8 cellular contexts compared by ENCODE assay signal in the genomic region with DNA sequence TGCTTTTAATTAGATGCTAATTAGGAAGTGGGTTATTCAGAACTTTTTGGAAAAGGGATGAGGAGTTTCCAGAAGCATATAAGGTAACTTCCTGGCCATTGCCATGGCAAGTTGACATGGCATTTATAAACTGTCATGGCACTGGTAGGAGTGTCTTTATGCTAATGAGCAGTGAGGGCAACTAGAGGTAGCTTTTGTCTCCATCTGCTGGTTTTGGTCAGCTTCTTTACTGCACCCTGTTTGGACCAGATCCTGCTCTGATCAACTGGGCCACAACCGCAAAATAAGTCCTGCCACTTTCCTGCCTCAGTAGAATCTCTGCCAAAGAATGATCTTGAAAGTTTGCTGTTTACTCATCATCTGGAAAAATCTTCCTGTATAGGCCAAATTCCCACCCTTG.
DNase-seq lines count a peak whose midpoint lies in the region; ATAC-seq and TF ChIP-seq lines count a peak whose summit lies in the region.
"Not testable (repeated sequence)": the region's sequence is repeated elsewhere in the genome, so short reads cannot be mapped to it uniquely, and the experiment has no call there.

No MANE protein-coding gene starts in this region.

- H3K9me3 ChIP-seq in IMR-90 (ENCODE audit: control insufficient read depth, insufficient read depth, low read length); T-helper 17 cell (ENCODE audit: control insufficient read depth, low read length, poor library complexity, severe bottlenecking); upper lobe of right lung: not testable (repeated sequence)

- TF ChIP-seq POLR2A in IMR-90 (IDR thresholded peaks at IDR 0.05; ENCODE audit: low read depth, low read length) = not testable (repeated sequence)

- H3K36me3 ChIP-seq in IMR-90 (ENCODE audit: control insufficient read depth, insufficient read depth, low read length); upper lobe of right lung: not testable (repeated sequence)

- H3K9ac ChIP-seq in IMR-90 (ENCODE audit: low read depth, low read length) = not testable (repeated sequence)

- not testable (repeated sequence) for H2BK120ac ChIP-seq in IMR-90 (ENCODE audit: low read depth, low read length)

- TF ChIP-seq RAD21 in IMR-90 (IDR thresholded peaks at IDR 0.05; ENCODE audit: low read length) = not testable (repeated sequence)

- not testable (repeated sequence) for H3K79me1 ChIP-seq in IMR-90 (ENCODE audit: low read depth in 1 of 2, low read length in 2 of 2)

- H3K27ac ChIP-seq in IMR-90 (ENCODE audit: insufficient read depth, low read length); upper lobe of right lung: not testable (repeated sequence)

- not testable (repeated sequence) for H2BK5ac ChIP-seq in IMR-90 (ENCODE audit: low read depth, low read length, poor library complexity, severe bottlenecking)

- not testable (repeated sequence) for H3K4ac ChIP-seq in IMR-90 (ENCODE audit: low read depth, low read length)

- DNase-seq in IMR-90; T-helper 17 cell; activated naive CD8-positive, alpha-beta T cell treated with anti-CD3 and anti-CD28 coated beads, Interleukin-2, amount 10 ng/mL, durations not matched to agents 7 days and 5 days; Right ventricle myocardium superior; naive B cell; upper lobe of right lung: not testable (repeated sequence)

- dilution Hi-C loops in IMR-90 (cut with HindIII; ENCODE audit: low sequenced_read_pairs, unreplicated experiment) = not testable (repeated sequence)

- not testable (repeated sequence) for H3K56ac ChIP-seq in IMR-90 (ENCODE audit: extremely low read depth, insufficient read depth, low read length)

- not testable (repeated sequence) for H4K20me1 ChIP-seq in IMR-90 (ENCODE audit: insufficient read depth, low read length)

- H2AK9ac ChIP-seq in IMR-90 (replicated peaks; ENCODE audit: low read depth, low read length, poor library complexity) = not testable (repeated sequence)

- H3K27ac Mint-ChIP-seq in T-helper 17 cell; activated naive CD8-positive, alpha-beta T cell treated with anti-CD3 and anti-CD28 coated beads, Interleukin-2, amount 10 ng/mL, durations not matched to agents 7 days and 5 days; naive B cell: not testable (repeated sequence)

- ATAC-seq in GM18511 (IDR thresholded peaks at IDR 0.05; ENCODE audit: unreplicated experiment) (peak; percentile 82), HG02623 (IDR thresholded peaks at IDR 0.05; ENCODE audit: unreplicated experiment) (peak; percentile 50), IMR-90 (ENCODE audit: low read depth) (peak; percentile 72), T-helper 17 cell (peak; percentile 99), Right ventricle myocardium superior (ENCODE audit: poor library complexity) (peak; percentile 68), naive B cell (ENCODE audit: low read depth in 2 of 2) (peak; percentile 96 to 100), upper lobe of right lung (peak; percentile 95)
- peak; percentile 95 for ATAC-seq in activated naive CD8-positive, alpha-beta T cell treated with anti-CD3 and anti-CD28 coated beads, Interleukin-2, amount 10 ng/mL, durations not matched to agents 7 days and 5 days (ENCODE audit: low read depth)

- TF ChIP-seq CTCF in IMR-90 (conservative IDR thresholded peaks at IDR 0.05; ENCODE audit: low read depth, low read length); upper lobe of right lung (IDR thresholded peaks at IDR 0.05): not testable (repeated sequence)

- H4K5ac ChIP-seq in IMR-90 (ENCODE audit: low read depth, low read length) = not testable (repeated sequence)

- H3K36me3 Mint-ChIP-seq in T-helper 17 cell (ENCODE audit: low read depth); activated naive CD8-positive, alpha-beta T cell treated with anti-CD3 and anti-CD28 coated beads, Interleukin-2, amount 10 ng/mL, durations not matched to agents 7 days and 5 days; naive B cell: not testable (repeated sequence)

- no CpG with 5 or more reads among the region's 1 CpG for WGBS in IMR-90 (ENCODE audit: extremely low coverage in 2 of 2, insufficient read length in 1 of 2), 2 experiments

- not testable (repeated sequence) for H3K4me3 Mint-ChIP-seq in T-helper 17 cell; activated naive CD8-positive, alpha-beta T cell treated with anti-CD3 and anti-CD28 coated beads, Interleukin-2, amount 10 ng/mL, durations not matched to agents 7 days and 5 days; naive B cell

- intact Hi-C loops in IMR-90 (cut with micrococcal nuclease); Right ventricle myocardium superior (cut with DNase I); upper lobe of right lung (cut with DNase I): not testable (repeated sequence)

- in situ Hi-C loops in IMR-90 (cut with MboI; ENCODE audit: low sequenced_read_pairs) = not testable (repeated sequence)

- not testable (repeated sequence) for H3K23ac ChIP-seq in IMR-90 (ENCODE audit: low read depth, low read length)

- not testable (repeated sequence) for H3K9me1 ChIP-seq in IMR-90 (ENCODE audit: insufficient read depth, low read length)

- H3K4me1 Mint-ChIP-seq in T-helper 17 cell; activated naive CD8-positive, alpha-beta T cell treated with anti-CD3 and anti-CD28 coated beads, Interleukin-2, amount 10 ng/mL, durations not matched to agents 7 days and 5 days; naive B cell: not testable (repeated sequence)

- BruUV-seq in IMR-90 (replicated peaks; lab: Mats Ljungman, UMichigan) = not testable (repeated sequence)

- H3K27me3 ChIP-seq in IMR-90 (ENCODE audit: control insufficient read depth, insufficient read depth, low read length); upper lobe of right lung: not testable (repeated sequence)

- not testable (repeated sequence) for H2AK5ac ChIP-seq in IMR-90 (ENCODE audit: low read depth, low read length)

- H2BK20ac ChIP-seq in IMR-90 (ENCODE audit: low read depth, low read length) = not testable (repeated sequence)

- not testable (repeated sequence) for H3K4me1 ChIP-seq in IMR-90 (ENCODE audit: control insufficient read depth, insufficient read depth, low read length); upper lobe of right lung

- H3K14ac ChIP-seq in IMR-90 (replicated peaks; ENCODE audit: low read depth, low read length) = not testable (repeated sequence)

- not testable (repeated sequence) for H2BK15ac ChIP-seq in IMR-90 (ENCODE audit: low read depth, low read length)

- CTCF ChIA-PET in IMR-90 (lab: Yijun Ruan, JAX) = not testable (repeated sequence)

- H3K27me3 Mint-ChIP-seq in T-helper 17 cell; activated naive CD8-positive, alpha-beta T cell treated with anti-CD3 and anti-CD28 coated beads, Interleukin-2, amount 10 ng/mL, durations not matched to agents 7 days and 5 days; naive B cell: not testable (repeated sequence)

- H4K91ac ChIP-seq in IMR-90 (ENCODE audit: insufficient read depth, low read depth, low read length) = not testable (repeated sequence)

- not testable (repeated sequence) for H4K8ac ChIP-seq in IMR-90 (ENCODE audit: low read depth in 2 of 2, low read length in 2 of 2)

- not testable (repeated sequence) for H2AFZ ChIP-seq in IMR-90 (replicated peaks; ENCODE audit: low read length, poor library complexity)

- not testable (repeated sequence) for H3K4me2 ChIP-seq in IMR-90 (ENCODE audit: low read depth, low read length)

- not testable (repeated sequence) for H3K18ac ChIP-seq in IMR-90 (ENCODE audit: low read depth, low read length)

- not testable (repeated sequence) for H3K4me3 ChIP-seq in IMR-90 (ENCODE audit: insufficient read depth, low read depth, low read length); upper lobe of right lung

- POLR2A ChIA-PET in IMR-90 (lab: Charles Lee; ENCODE audit: unreplicated experiment); activated naive CD8-positive, alpha-beta T cell treated with anti-CD3 and anti-CD28 coated beads, Interleukin-2, amount 10 ng/mL, durations not matched to agents 7 days and 5 days (lab: Charles Lee): not testable (repeated sequence)

- H3K9me3 Mint-ChIP-seq in activated naive CD8-positive, alpha-beta T cell treated with anti-CD3 and anti-CD28 coated beads, Interleukin-2, amount 10 ng/mL, durations not matched to agents 7 days and 5 days; naive B cell: not testable (repeated sequence)
